26 cellular contexts compared by ENCODE assay signal in the genomic region with DNA sequence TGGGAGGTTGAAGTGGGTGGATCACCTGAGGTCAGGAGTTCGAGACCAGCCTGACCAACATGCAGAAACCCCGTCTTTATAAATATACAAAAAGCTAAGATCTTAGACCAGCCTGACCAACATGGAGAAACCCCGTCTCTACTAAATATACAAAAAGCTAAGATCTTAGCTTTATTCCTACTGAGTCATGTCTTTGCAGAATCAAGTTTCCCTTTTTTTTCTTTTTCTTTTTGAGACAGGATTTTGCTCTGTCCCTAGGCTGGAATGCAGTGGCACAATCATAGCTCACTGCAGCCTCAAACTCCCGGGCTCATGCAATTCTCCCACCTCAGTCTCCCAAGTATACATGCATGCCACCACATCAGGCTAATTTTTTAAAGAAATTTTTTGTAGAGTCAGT. TPM values are rescaled to one million over a fixed set of nuclear protein-coding genes. Genes with fewer than 3 reads are reported as not detected.
DNase-seq lines count a peak whose midpoint lies in the region; ATAC-seq, FAIRE-seq and TF ChIP-seq lines count a peak whose summit lies in the region.
"Had no signal": no experiment of that assay in that cellular context is flagged by ENCODE, and none has a peak within 500 bp of the region (broad histone marks: within the 10 kb centered on the region; RNA-seq: fewer than 3 reads in every experiment).

No MANE protein-coding gene starts in this region.

- peaks cover 14% of the 10 kb centered on the region for H3K36me3 Mint-ChIP-seq in type B pancreatic cell
- H3K36me3 Mint-ChIP-seq: CD8-positive, alpha-beta T cell had no signal

- no peak overlapping the region for H3K4me3 ChIP-seq in adipocyte (ENCODE audit: low read length)
- no peak overlapping the region for H3K4me3 ChIP-seq in endothelial cell of umbilical vein (replicated peaks in 1 of 3; ENCODE audit: insufficient read depth in 1 of 3, low read depth in 1 of 3, low read length in 3 of 3)
- H3K4me3 ChIP-seq: BLaER1 treated with 17β-estradiol and CSF1 and Interleukin-3, amounts not matched to agents 10 nM and 100 nM; GM12878 had no signal

- no peak for ATAC-seq in HG02870 (IDR thresholded peaks at IDR 0.05; ENCODE audit: unreplicated experiment)
- ATAC-seq: CD8-positive, alpha-beta T cell; GM12878 had no signal

- H3K36me3 ChIP-seq in adipocyte (ENCODE audit: control insufficient read depth, insufficient read depth, low read length, severe bottlenecking) (no peaks in the 10 kb centered on the region), endothelial cell of umbilical vein (ENCODE audit: control insufficient read depth in 2 of 2, extremely low read depth in 1 of 2, insufficient read depth in 2 of 2, low read length in 2 of 2) (no peaks in the 10 kb centered on the region)

- H3K27ac Mint-ChIP-seq in type B pancreatic cell = peak overlapping the region; percentile 32
- H3K27ac Mint-ChIP-seq: B cell; CD4-positive, alpha-beta T cell; CD8-positive, alpha-beta T cell had no signal

- no peak overlapping the region for H3K27ac ChIP-seq in endothelial cell of umbilical vein (ENCODE audit: insufficient read depth, low read depth, low read length)
- H3K27ac ChIP-seq in substantia nigra (ENCODE audit: low read depth, low read length, poor library complexity, severe bottlenecking) = no peak overlapping the region
- H3K27ac ChIP-seq: BLaER1 treated with 17β-estradiol and CSF1 and Interleukin-3, amounts not matched to agents 10 nM and 100 nM; C4-2B had no signal

- dilution Hi-C loops in endothelial cell of umbilical vein (cut with MboI; ENCODE audit: extremely low pct_ligation_motif_present, low sequenced_read_pairs) = no loop called here

- CTCF ChIA-PET in endothelial cell of umbilical vein (lab: Charles Lee) = interaction anchor here (1.0 kb wide), 1 partner anchor 67 kb away, joined by 3 read pairs; no protein-coding TSS in a partner anchor

- no peaks in the 10 kb centered on the region for H3K9me1 ChIP-seq in endothelial cell of umbilical vein (replicated peaks; ENCODE audit: control insufficient read depth, extremely low read depth, insufficient read depth, low read length)

- peaks cover 10% of the 10 kb centered on the region for H4K20me1 ChIP-seq in endothelial cell of umbilical vein (replicated peaks; ENCODE audit: control insufficient read depth, extremely low read depth, insufficient read depth, low read length)

- no peaks in the 10 kb centered on the region for H3K9me3 ChIP-seq in adipocyte (ENCODE audit: control insufficient read depth, low read length)
- H3K9me3 ChIP-seq in endothelial cell of umbilical vein (replicated peaks; ENCODE audit: control insufficient read depth, insufficient read depth, low read length) = no peaks in the 10 kb centered on the region
- H3K9me3 ChIP-seq: Caco-2 had no signal

- peaks cover 7% of the 10 kb centered on the region for H3K4me1 Mint-ChIP-seq in type B pancreatic cell (ENCODE audit: unreplicated experiment)

- no TSS peak for BruUV-seq in endothelial cell of umbilical vein (replicated peaks; lab: Mats Ljungman, UMichigan)

- POLR2A ChIA-PET in endothelial cell of umbilical vein (lab: Charles Lee) = no interaction called here

- peaks cover 49% of the 10 kb centered on the region for H3K79me2 ChIP-seq in endothelial cell of umbilical vein (ENCODE audit: control insufficient read depth, insufficient read depth, low read length)

- intact Hi-C loops in endothelial cell of umbilical vein (cut with micrococcal nuclease) = no loop called here

- no peak overlapping the region for H2AFZ ChIP-seq in endothelial cell of umbilical vein (ENCODE audit: low read depth, low read length)

- no peak overlapping the region for H3K4me3 Mint-ChIP-seq in type B pancreatic cell
- H3K4me3 Mint-ChIP-seq: B cell; CD4-positive, alpha-beta T cell; CD8-positive, alpha-beta T cell had no signal

- H3K4me1 ChIP-seq in adipocyte (ENCODE audit: control insufficient read depth, insufficient read depth, low read length) (no peaks in the 10 kb centered on the region), endothelial cell of umbilical vein (ENCODE audit: control insufficient read depth, extremely low read depth, insufficient read depth, low read length) (peaks cover 6% of the 10 kb centered on the region)

- no peak overlapping the region for H3K9ac ChIP-seq in adipocyte (ENCODE audit: low read length)
- H3K9ac ChIP-seq in endothelial cell of umbilical vein (replicated peaks; ENCODE audit: extremely low read depth, insufficient read depth, low read length) = no peak overlapping the region
- H3K9ac ChIP-seq: BLaER1 treated with 17β-estradiol and CSF1 and Interleukin-3, amounts not matched to agents 10 nM and 100 nM had no signal

- no peaks in the 10 kb centered on the region for H3K27me3 Mint-ChIP-seq in type B pancreatic cell
- H3K27me3 Mint-ChIP-seq: B cell; CD4-positive, alpha-beta T cell had no signal

- peak; percentile 59 for FAIRE-seq in endothelial cell of umbilical vein (lab: Jason Lieb, UNC)
- FAIRE-seq: D721Med, GM12878, GM12892, GM18507 had no signal

- no peak overlapping the region for H3K4me2 ChIP-seq in endothelial cell of umbilical vein (ENCODE audit: insufficient read depth, low read length)

- TF ChIP-seq POLR2A in endothelial cell of umbilical vein (IDR thresholded peaks at IDR 0.05; ENCODE audit: low read depth, low read length) = no peak

- H3K27me3 ChIP-seq in adipocyte (replicated peaks; ENCODE audit: control insufficient read depth, insufficient read depth, low read length) = no peaks in the 10 kb centered on the region
- no peaks in the 10 kb centered on the region for H3K27me3 ChIP-seq in endothelial cell of umbilical vein (ENCODE audit: control insufficient read depth in 2 of 2, insufficient read depth in 2 of 2, low read length in 2 of 2)
- H3K27me3 ChIP-seq: BLaER1 treated with 17β-estradiol and CSF1 and Interleukin-3, amounts not matched to agents 10 nM and 100 nM had no signal

- peak; percentile 8 for DNase-seq in EH (ENCODE audit: low read depth)
- DNase-seq in adipocyte (ENCODE audit: low read depth) = peak; percentile 29
- DNase-seq in endothelial cell of umbilical vein (ENCODE audit: low read depth, low spot score) = no peak
- DNase-seq in type B pancreatic cell (ENCODE audit: extremely low spot score, unreplicated experiment) = no peak
- DNase-seq in substantia nigra (lab: John Stamatoyannopoulos, UW) = no peak
- DNase-seq in NCI-H1930 (lab: John Stamatoyannopoulos, UW) = no peak
- no peak for DNase-seq in dedifferentiated amniotic fluid mesenchymal stem cell (ENCODE audit: extremely low spot score)
- DNase-seq: 8988T; ACHN; AML-193; Caco-2; Calu3; CD4-positive, alpha-beta T cell; CD8-positive, alpha-beta T cell; DMS79 treated with DMSO at 0.1 percent for 48 hours; EL; GDM1 had no signal

- H3K9me3 Mint-ChIP-seq in type B pancreatic cell = no peaks in the 10 kb centered on the region
- H3K9me3 Mint-ChIP-seq: CD4-positive, alpha-beta T cell; CD8-positive, alpha-beta T cell had no signal

- no peak for TF ChIP-seq CTCF in endothelial cell of umbilical vein (IDR thresholded peaks at IDR 0.05; ENCODE audit: extremely low read depth in 1 of 2, insufficient read depth in 1 of 2, low read depth in 1 of 2, low read length in 2 of 2)
- no peak for TF ChIP-seq CTCF in type B pancreatic cell (conservative IDR thresholded peaks at IDR 0.05)

TF ChIP-seq in endothelial cell of umbilical vein, 7 proteins besides CTCF, POLR2A, EP300 and RAD21:
- TF ChIP-seq FOS (IDR thresholded peaks at IDR 0.05; ENCODE audit: borderline replicate concordance, insufficient read depth, low read length) = no peak
- TF ChIP-seq POLR2AphosphoS5 (IDR thresholded peaks at IDR 0.05; ENCODE audit: insufficient read depth, low read depth, low read length) = no peak
- TF ChIP-seq EZH2 (IDR thresholded peaks at IDR 0.05; ENCODE audit: borderline replicate concordance, low read depth, low read length, severe bottlenecking) = no peak
- TF ChIP-seq, protein P1, sequence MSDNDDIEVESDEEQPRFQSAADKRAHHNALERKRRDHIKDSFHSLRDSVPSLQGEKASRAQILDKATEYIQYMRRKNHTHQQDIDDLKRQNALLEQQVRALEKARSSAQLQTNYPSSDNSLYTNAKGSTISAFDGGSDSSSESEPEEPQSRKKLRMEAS (IDR thresholded peaks at IDR 0.05; ENCODE audit: insufficient read depth, insufficient read length) = no peak
- TF ChIP-seq MYC (IDR thresholded peaks at IDR 0.05; ENCODE audit: low read depth, low read length) = no peak
- no peak for TF ChIP-seq GATA2 (IDR thresholded peaks at IDR 0.05; ENCODE audit: insufficient read depth, insufficient read length, low read depth, low read length)
- no peak for TF ChIP-seq JUN (IDR thresholded peaks at IDR 0.05; ENCODE audit: borderline replicate concordance, insufficient read depth, insufficient read length, low read depth)

RNA-seq across cellular contexts. Expression of a gene that starts 21.4 kb away (rescaled TPM):
- total RNA-seq in endothelial cell of umbilical vein (65.5 and 69.8 TPM in 2 replicates), type B pancreatic cell (ENCODE audit: low replicate concordance) (165 and 182 TPM in 2 replicates)
- 25.2 and 25.9 TPM in 2 replicates for polyA plus RNA-seq in endothelial cell of umbilical vein
- 25.9 and 28.8 TPM in 2 replicates for polyA plus RNA-seq in endothelial cell of umbilical vein (2011; cell fraction: cytosol; rRNA removed)
- polyA plus RNA-seq in endothelial cell of umbilical vein (2011; cell fraction: nucleus; rRNA removed) = 85.8 and 87.1 TPM in 2 replicates
- polyA plus RNA-seq in endothelial cell of umbilical vein (2012) = 33.0 and 34.5 TPM in 2 replicates
- polyA minus RNA-seq in endothelial cell of umbilical vein = 107 and 108 TPM in 2 replicates
- polyA minus RNA-seq in endothelial cell of umbilical vein (2011; cell fraction: cytosol; rRNA and poly(A)+ RNA removed) = 14.7 TPM
- 138 and 155 TPM in 2 replicates for polyA minus RNA-seq in endothelial cell of umbilical vein (2011; cell fraction: nucleus; rRNA and poly(A)+ RNA removed)

RNA-seq across cellular contexts. Expression of a gene that starts 23.9 kb away (rescaled TPM):
- total RNA-seq in endothelial cell of umbilical vein (1.5 and 1.7 TPM in 2 replicates), type B pancreatic cell (ENCODE audit: low replicate concordance) (7.9 and 13.9 TPM in 2 replicates)
- 2.4 and 2.9 TPM in 2 replicates for polyA plus RNA-seq in endothelial cell of umbilical vein
- 1.3 and 1.6 TPM in 2 replicates for polyA plus RNA-seq in endothelial cell of umbilical vein (2011; cell fraction: cytosol; rRNA removed)
- 0.85 and 1.2 TPM in 2 replicates for polyA plus RNA-seq in endothelial cell of umbilical vein (2011; cell fraction: nucleus; rRNA removed)
- 2.0 and 4.7 TPM in 2 replicates for polyA plus RNA-seq in endothelial cell of umbilical vein (2012)
- 0.87 and 0.96 TPM in 2 replicates for polyA minus RNA-seq in endothelial cell of umbilical vein
- polyA minus RNA-seq in endothelial cell of umbilical vein (2011; cell fraction: cytosol; rRNA and poly(A)+ RNA removed) = not detected
- 1.2 and 2.5 TPM in 2 replicates for polyA minus RNA-seq in endothelial cell of umbilical vein (2011; cell fraction: nucleus; rRNA and poly(A)+ RNA removed)
- total RNA-seq: Caco-2, G401 had no signal

Comparison
In these comparisons a context has a peak if more than half of its experiments do, and no peak if none do; other contexts are left out.
1. DNase-seq: peak in EH (single experiment) and adipocyte (single experiment); none in endothelial cell of umbilical vein (single experiment), type B pancreatic cell (single experiment), substantia nigra (0 of 49), NCI-H1930 (0 of 2) and dedifferentiated amniotic fluid mesenchymal stem cell (single experiment).